ENCODE assay signal across 8 cellular contexts in genomic region chr5:10489810-10490426, GRCh38. TPM values are rescaled to one million over a fixed set of nuclear protein-coding genes. Genes with fewer than 3 reads are reported as not detected.
DNase-seq lines count a peak whose midpoint lies in the region; ATAC-seq and TF ChIP-seq lines count a peak whose summit lies in the region.

No MANE protein-coding gene starts in this region.

- H3K27ac ChIP-seq in brain microvascular endothelial cell, result no peak overlapping the region

- peaks cover 3% of the 10 kb centered on the region for H3K36me3 Mint-ChIP-seq in activated naive CD4-positive, alpha-beta T cell treated with anti-CD3 and anti-CD28 coated beads for 36 hours (ENCODE audit: low read depth)

- in situ Hi-C loops in brain microvascular endothelial cell (cut with HindIII; ENCODE audit: low pct_ligation_motif_present, low sequenced_read_pairs), result loop anchor here (25.0 kb wide), 1 partner anchor 147 kb away; no protein-coding TSS in a partner anchor

- ATAC-seq in HG02884 (IDR thresholded peaks at IDR 0.05; ENCODE audit: unreplicated experiment), result peak; percentile 93
- peak; percentile 36 for ATAC-seq in mucosa of descending colon

- H3K4me3 ChIP-seq in mucosa of descending colon (no peak overlapping the region), brain microvascular endothelial cell (ENCODE audit: low read depth, low read length) (no peak overlapping the region)

- peaks cover 11% of the 10 kb centered on the region for H3K9me3 ChIP-seq in mucosa of descending colon

- intact Hi-C loops in activated naive CD4-positive, alpha-beta T cell treated with anti-CD3 and anti-CD28 coated beads for 36 hours (cut with micrococcal nuclease), result no loop called here
- intact Hi-C loops in mucosa of descending colon (cut with DNase I, micrococcal nuclease), result no loop called here

- peak; percentile 19 for DNase-seq in activated naive CD4-positive, alpha-beta T cell treated with anti-CD3 and anti-CD28 coated beads for 36 hours
- DNase-seq in activated naive CD4-positive, alpha-beta T cell treated with Interleukin-2 at 50 U/mL for 16 hours, result no peak
- DNase-seq in RPMI7951 (ENCODE audit: low read depth), result peak; percentile 36
- no peak for DNase-seq in mucosa of descending colon
- no peak for DNase-seq in brain microvascular endothelial cell
- DNase-seq in NK-92 (lab: John Stamatoyannopoulos, UW; ENCODE audit: unreplicated experiment), result no peak
- no peak for DNase-seq in globus pallidus (ENCODE audit: low spot score)

- peaks cover 17% of the 10 kb centered on the region for H3K4me1 Mint-ChIP-seq in activated naive CD4-positive, alpha-beta T cell treated with anti-CD3 and anti-CD28 coated beads for 36 hours (ENCODE audit: low read depth)

- no peaks in the 10 kb centered on the region for H3K4me1 ChIP-seq in mucosa of descending colon (ENCODE audit: low read depth)

- H3K36me3 ChIP-seq in mucosa of descending colon (ENCODE audit: low read depth), result no peaks in the 10 kb centered on the region
- no peaks in the 10 kb centered on the region for H3K36me3 ChIP-seq in brain microvascular endothelial cell (replicated peaks)

- CTCF ChIA-PET in activated naive CD4-positive, alpha-beta T cell treated with anti-CD3 and anti-CD28 coated beads for 36 hours (lab: Charles Lee), result interaction anchor here (0.6 to 1.5 kb wide), 3 partner anchors 100 to 210 kb away, joined by 3 to 8 read pairs (median 4); no protein-coding TSS in a partner anchor

- H3K27ac Mint-ChIP-seq in activated naive CD4-positive, alpha-beta T cell treated with anti-CD3 and anti-CD28 coated beads for 36 hours, result no peak overlapping the region

- TF ChIP-seq CTCF in mucosa of descending colon (IDR thresholded peaks at IDR 0.05) (no peak), brain microvascular endothelial cell (IDR thresholded peaks at IDR 0.05; ENCODE audit: low read depth, low read length, missing control alignments) (no peak)

- H3K27me3 ChIP-seq in brain microvascular endothelial cell (replicated peaks), result no peaks in the 10 kb centered on the region

- no peak overlapping the region for H3K4me3 Mint-ChIP-seq in activated naive CD4-positive, alpha-beta T cell treated with anti-CD3 and anti-CD28 coated beads for 36 hours

- peaks cover 11% of the 10 kb centered on the region for H3K9me3 Mint-ChIP-seq in activated naive CD4-positive, alpha-beta T cell treated with anti-CD3 and anti-CD28 coated beads for 36 hours

- no peaks in the 10 kb centered on the region for H3K27me3 Mint-ChIP-seq in activated naive CD4-positive, alpha-beta T cell treated with anti-CD3 and anti-CD28 coated beads for 36 hours (ENCODE audit: low read depth)

RNA-seq across cellular contexts. Expression of gene ROPN1L, which starts 48.2 kb away (rescaled TPM):
- total RNA-seq in activated naive CD4-positive, alpha-beta T cell treated with anti-CD3 and anti-CD28 coated beads for 36 hours, result not detected
- 0.59 and 0.84 TPM in 2 replicates for total RNA-seq in RPMI7951 (2014; rRNA removed; shearing (Covaris generic))
- total RNA-seq in mucosa of descending colon, result not detected

Comparison
In these comparisons a context has a peak if more than half of its experiments do, and no peak if none do; other contexts are left out.
1. DNase-seq: peak in activated naive CD4-positive, alpha-beta T cell treated with anti-CD3 and anti-CD28 coated beads for 36 hours (single experiment) and RPMI7951 (single experiment); none in activated naive CD4-positive, alpha-beta T cell treated with Interleukin-2 at 50 U/mL for 16 hours (single experiment), mucosa of descending colon (0 of 3), brain microvascular endothelial cell (single experiment), NK-92 (single experiment) and globus pallidus (single experiment).